In the genomic region with DNA sequence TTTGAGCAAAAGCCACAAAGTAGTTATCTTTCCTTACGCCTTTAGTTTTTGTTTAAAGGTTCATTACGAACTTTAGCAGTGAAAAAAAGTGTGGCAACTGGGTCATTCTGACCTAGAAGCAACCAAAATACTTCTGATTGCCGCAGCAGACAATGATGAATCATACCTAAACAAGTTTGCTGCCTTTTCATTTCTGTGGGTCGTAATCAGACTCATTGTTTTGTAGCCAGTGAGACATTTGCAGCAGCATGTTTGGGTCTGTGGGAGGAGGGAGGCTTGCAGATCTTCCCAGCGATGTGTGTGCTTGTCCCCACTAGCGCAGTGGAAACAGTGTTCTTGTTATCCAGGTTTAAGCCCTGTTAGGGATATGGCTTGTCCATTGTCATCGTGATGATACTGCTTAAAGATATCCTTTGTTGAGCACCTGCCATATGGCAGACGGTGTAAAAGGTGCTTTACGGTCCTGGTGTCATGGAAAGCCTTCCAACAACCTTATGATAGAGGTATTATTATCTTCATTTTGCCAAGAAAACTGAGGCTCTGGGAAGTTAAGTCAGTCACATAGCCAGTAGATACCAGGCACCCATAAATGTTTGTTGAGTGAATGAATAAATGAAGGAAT, we compare ENCODE assay signal across 15 cellular contexts.
A peak's percentile ranks its signal among the peaks of the same experiment; 100 is the strongest.
DNase-seq lines count a peak whose midpoint lies in the region; FAIRE-seq and TF ChIP-seq lines count a peak whose summit lies in the region.
"Had no signal": no experiment of that assay in that cellular context is flagged by ENCODE, and none has a peak within 500 bp of the region (broad histone marks: within the 10 kb centered on the region; RNA-seq: fewer than 3 reads in every experiment).

No MANE protein-coding gene starts in this region.

- TF ChIP-seq CTCF in foreskin fibroblast (IDR thresholded peaks at IDR 0.05; ENCODE audit: low read depth, low read length) = no peak
- no peak for TF ChIP-seq CTCF in tibial artery (IDR thresholded peaks at IDR 0.05)
- TF ChIP-seq CTCF in GM10266 (IDR thresholded peaks at IDR 0.05; ENCODE audit: control insufficient read depth, insufficient read depth, low read depth, missing control alignments) = no peak

- H3K4me1 ChIP-seq in tibial artery = no peaks in the 10 kb centered on the region

- H3K4me3 ChIP-seq in foreskin fibroblast (ENCODE audit: low read depth in 1 of 2, low read length in 2 of 2) = no peak overlapping the region
- H3K4me3 ChIP-seq in tibial artery = no peak overlapping the region
- H3K4me3 ChIP-seq: left ventricle myocardium inferior, skin epidermis had no signal

- intact Hi-C loops in tibial artery (cut with DNase I; ENCODE audit: low total_unique reads) = no loop called here

- FAIRE-seq in urothelium cell line (lab: Jason Lieb, UNC) = peak; percentile 83

- DNase-seq in NCI-H82 (lab: John Stamatoyannopoulos, UW) = peak; percentile 50
- DNase-seq in NCI-H82 treated with DMSO at 0.1 percent for 48 hours (lab: John Stamatoyannopoulos, UW; ENCODE audit: unreplicated experiment) = no peak
- DNase-seq in amniotic epithelial cell (ENCODE audit: low read depth) = peak; percentile 90
- peak; percentile 41 to 69 for DNase-seq in foreskin fibroblast
- DNase-seq in urothelium cell line (ENCODE audit: low spot score) = peak; percentile 73
- no peak for DNase-seq in tibial artery
- DNase-seq in GM10266 (ENCODE audit: extremely low spot score) = no peak
- DNase-seq in SHP77 treated with DMSO at 0.1 percent for 48 hours (lab: John Stamatoyannopoulos, UW) = no peak
- DNase-seq: ACHN; activated CD8-positive, alpha-beta memory T cell treated with anti-CD3 and anti-CD28 coated beads, Interleukin-2, amount 50 U/mL, for 4 hours; activated naive CD8-positive, alpha-beta T cell treated with anti-CD3 and anti-CD28 coated beads, Interleukin-2, amount 50 U/mL, for 24 hours; left ventricle myocardium inferior; NCI-H526; nephron progenitor cell had no signal

- peaks cover 0 to 21% of the 10 kb centered on the region in 2 donors for H3K27me3 ChIP-seq in tibial artery

- no peaks in the 10 kb centered on the region for H3K9me3 ChIP-seq in tibial artery
- H3K9me3 ChIP-seq: left ventricle myocardium inferior had no signal

- H3K36me3 ChIP-seq in tibial artery = no peaks in the 10 kb centered on the region
- H3K36me3 ChIP-seq: left ventricle myocardium inferior had no signal

- H3K27ac ChIP-seq in tibial artery = no peak overlapping the region
- H3K27ac ChIP-seq: left ventricle myocardium inferior had no signal

Comparison
In these comparisons a context has a peak if more than half of its experiments do, and no peak if none do; other contexts are left out.
1. DNase-seq: peak in NCI-H82 (single experiment), amniotic epithelial cell (single experiment), foreskin fibroblast (2 of 2) and urothelium cell line (single experiment); none in NCI-H82 treated with DMSO at 0.1 percent for 48 hours (single experiment), tibial artery (0 of 2), GM10266 (single experiment) and SHP77 treated with DMSO at 0.1 percent for 48 hours (single experiment).